Comparison of ENCODE assay signal across 1 cellular context in genomic region chr17:81909231-81909630, GRCh38.
TF ChIP-seq lines count a peak whose summit lies in the region.

No MANE protein-coding gene starts in this region.

TF ChIP-seq in HepG2, 621 proteins besides CTCF, POLR2A, EP300 and RAD21 (continued from another document):
- TF ChIP-seq, protein P1, sequence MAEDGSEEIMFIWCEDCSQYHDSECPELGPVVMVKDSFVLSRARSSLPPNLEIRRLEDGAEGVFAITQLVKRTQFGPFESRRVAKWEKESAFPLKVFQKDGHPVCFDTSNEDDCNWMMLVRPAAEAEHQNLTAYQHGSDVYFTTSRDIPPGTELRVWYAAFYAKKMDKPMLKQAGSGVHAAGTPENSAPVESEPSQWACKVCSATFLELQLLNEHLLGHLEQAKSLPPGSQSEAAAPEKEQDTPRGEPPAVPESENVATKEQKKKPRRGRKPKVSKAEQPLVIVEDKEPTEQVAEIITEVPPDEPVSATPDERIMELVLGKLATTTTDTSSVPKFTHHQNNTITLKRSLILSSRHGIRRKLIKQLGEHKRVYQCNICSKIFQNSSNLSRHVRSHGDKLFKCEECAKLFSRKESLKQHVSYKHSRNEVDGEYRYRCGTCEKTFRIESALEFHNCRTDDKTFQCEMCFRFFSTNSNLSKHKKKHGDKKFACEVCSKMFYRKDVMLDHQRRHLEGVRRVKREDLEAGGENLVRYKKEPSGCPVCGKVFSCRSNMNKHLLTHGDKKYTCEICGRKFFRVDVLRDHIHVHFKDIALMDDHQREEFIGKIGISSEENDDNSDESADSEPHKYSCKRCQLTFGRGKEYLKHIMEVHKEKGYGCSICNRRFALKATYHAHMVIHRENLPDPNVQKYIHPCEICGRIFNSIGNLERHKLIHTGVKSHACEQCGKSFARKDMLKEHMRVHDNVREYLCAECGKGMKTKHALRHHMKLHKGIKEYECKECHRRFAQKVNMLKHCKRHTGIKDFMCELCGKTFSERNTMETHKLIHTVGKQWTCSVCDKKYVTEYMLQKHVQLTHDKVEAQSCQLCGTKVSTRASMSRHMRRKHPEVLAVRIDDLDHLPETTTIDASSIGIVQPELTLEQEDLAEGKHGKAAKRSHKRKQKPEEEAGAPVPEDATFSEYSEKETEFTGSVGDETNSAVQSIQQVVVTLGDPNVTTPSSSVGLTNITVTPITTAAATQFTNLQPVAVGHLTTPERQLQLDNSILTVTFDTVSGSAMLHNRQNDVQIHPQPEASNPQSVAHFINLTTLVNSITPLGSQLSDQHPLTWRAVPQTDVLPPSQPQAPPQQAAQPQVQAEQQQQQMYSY (CRISPR knock-in tag; IDR thresholded peaks at IDR 0.05), result no peak
- TF ChIP-seq ZNF280B (CRISPR knock-in tag; IDR thresholded peaks at IDR 0.05; ENCODE audit: borderline replicate concordance) (0 out of 2 replicates have a peak, but pooled peaks have one; percentile 14), BRD4 (CRISPR knock-in tag; IDR thresholded peaks at IDR 0.05) (0 out of 2 replicates have a peak, but pooled peaks have one; percentile 43), KLF15 (CRISPR knock-in tag; IDR thresholded peaks at IDR 0.05; ENCODE audit: borderline replicate concordance) (peak; percentile 27; the same call in 1 of the 2 replicates), ZNF839 (CRISPR knock-in tag; IDR thresholded peaks at IDR 0.05; ENCODE audit: borderline replicate concordance) (0 out of 2 replicates have a peak, but pooled peaks have one; percentile 56), ZNF17 (CRISPR knock-in tag; IDR thresholded peaks at IDR 0.05) (no peak), ZNF562 (CRISPR knock-in tag; IDR thresholded peaks at IDR 0.05; ENCODE audit: borderline replicate concordance) (no peak), BRF2 (CRISPR knock-in tag; IDR thresholded peaks at IDR 0.05) (no peak), ZNF180 (CRISPR knock-in tag; IDR thresholded peaks at IDR 0.05; ENCODE audit: borderline replicate concordance, low read depth) (no peak), NRL (CRISPR knock-in tag; IDR thresholded peaks at IDR 0.05; ENCODE audit: borderline replicate concordance) (no peak), ZNF274 (CRISPR knock-in tag; IDR thresholded peaks at IDR 0.05) (0 out of 2 replicates have a peak, but pooled peaks have one; percentile 33), RFXAP (CRISPR knock-in tag; IDR thresholded peaks at IDR 0.05; ENCODE audit: borderline replicate concordance) (no peak), ZNF225 (CRISPR knock-in tag; IDR thresholded peaks at IDR 0.05) (no peak), AGO2 (optimal IDR thresholded peaks at IDR 0.05; ENCODE audit: low read depth, low read length) (peak; percentile 78), ZNF232 (CRISPR knock-in tag; IDR thresholded peaks at IDR 0.05; ENCODE audit: borderline replicate concordance) (no peak), KMT2B (CRISPR knock-in tag; IDR thresholded peaks at IDR 0.05) (no peak), IKZF4 (CRISPR knock-in tag; IDR thresholded peaks at IDR 0.05; ENCODE audit: borderline replicate concordance, low read depth, not compliant biosample characterization) (no peak), RFX5 (IDR thresholded peaks at IDR 0.05; ENCODE audit: low read depth, low read length) (no peak), HNRNPL (IDR thresholded peaks at IDR 0.05; ENCODE audit: low read depth, low read length) (0 out of 2 replicates have a peak, but pooled peaks have one; percentile 16), GZF1 (CRISPR knock-in tag; IDR thresholded peaks at IDR 0.05) (no peak)
- TF ChIP-seq, protein P2, sequence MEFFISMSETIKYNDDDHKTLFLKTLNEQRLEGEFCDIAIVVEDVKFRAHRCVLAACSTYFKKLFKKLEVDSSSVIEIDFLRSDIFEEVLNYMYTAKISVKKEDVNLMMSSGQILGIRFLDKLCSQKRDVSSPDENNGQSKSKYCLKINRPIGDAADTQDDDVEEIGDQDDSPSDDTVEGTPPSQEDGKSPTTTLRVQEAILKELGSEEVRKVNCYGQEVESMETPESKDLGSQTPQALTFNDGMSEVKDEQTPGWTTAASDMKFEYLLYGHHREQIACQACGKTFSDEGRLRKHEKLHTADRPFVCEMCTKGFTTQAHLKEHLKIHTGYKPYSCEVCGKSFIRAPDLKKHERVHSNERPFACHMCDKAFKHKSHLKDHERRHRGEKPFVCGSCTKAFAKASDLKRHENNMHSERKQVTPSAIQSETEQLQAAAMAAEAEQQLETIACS (CRISPR knock-in tag; IDR thresholded peaks at IDR 0.05), result 0 out of 2 replicates have a peak, but pooled peaks have one; percentile 9
- TF ChIP-seq, protein P3, sequence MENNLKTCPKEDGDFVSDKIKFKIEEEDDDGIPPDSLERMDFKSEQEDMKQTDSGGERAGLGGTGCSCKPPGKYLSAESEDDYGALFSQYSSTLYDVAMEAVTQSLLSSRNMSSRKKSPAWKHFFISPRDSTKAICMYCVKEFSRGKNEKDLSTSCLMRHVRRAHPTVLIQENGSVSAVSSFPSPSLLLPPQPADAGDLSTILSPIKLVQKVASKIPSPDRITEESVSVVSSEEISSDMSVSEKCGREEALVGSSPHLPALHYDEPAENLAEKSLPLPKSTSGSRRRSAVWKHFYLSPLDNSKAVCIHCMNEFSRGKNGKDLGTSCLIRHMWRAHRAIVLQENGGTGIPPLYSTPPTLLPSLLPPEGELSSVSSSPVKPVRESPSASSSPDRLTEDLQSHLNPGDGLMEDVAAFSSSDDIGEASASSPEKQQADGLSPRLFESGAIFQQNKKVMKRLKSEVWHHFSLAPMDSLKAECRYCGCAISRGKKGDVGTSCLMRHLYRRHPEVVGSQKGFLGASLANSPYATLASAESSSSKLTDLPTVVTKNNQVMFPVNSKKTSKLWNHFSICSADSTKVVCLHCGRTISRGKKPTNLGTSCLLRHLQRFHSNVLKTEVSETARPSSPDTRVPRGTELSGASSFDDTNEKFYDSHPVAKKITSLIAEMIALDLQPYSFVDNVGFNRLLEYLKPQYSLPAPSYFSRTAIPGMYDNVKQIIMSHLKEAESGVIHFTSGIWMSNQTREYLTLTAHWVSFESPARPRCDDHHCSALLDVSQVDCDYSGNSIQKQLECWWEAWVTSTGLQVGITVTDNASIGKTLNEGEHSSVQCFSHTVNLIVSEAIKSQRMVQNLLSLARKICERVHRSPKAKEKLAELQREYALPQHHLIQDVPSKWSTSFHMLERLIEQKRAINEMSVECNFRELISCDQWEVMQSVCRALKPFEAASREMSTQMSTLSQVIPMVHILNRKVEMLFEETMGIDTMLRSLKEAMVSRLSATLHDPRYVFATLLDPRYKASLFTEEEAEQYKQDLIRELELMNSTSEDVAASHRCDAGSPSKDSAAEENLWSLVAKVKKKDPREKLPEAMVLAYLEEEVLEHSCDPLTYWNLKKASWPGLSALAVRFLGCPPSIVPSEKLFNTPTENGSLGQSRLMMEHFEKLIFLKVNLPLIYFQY (CRISPR knock-in tag; IDR thresholded peaks at IDR 0.05; ENCODE audit: borderline replicate concordance), result no peak
